12 cellular contexts compared by ENCODE assay signal in genomic region chr5:60698316-60698715, GRCh38. TPM values are rescaled to one million over a fixed set of nuclear protein-coding genes. Genes with fewer than 3 reads are reported as not detected.
DNase-seq lines count a peak whose midpoint lies in the region; ATAC-seq lines count a peak whose summit lies in the region.
"Had no signal": no experiment of that assay in that cellular context is flagged by ENCODE, and none has a peak within 500 bp of the region (broad histone marks: within the 10 kb centered on the region; RNA-seq: fewer than 3 reads in every experiment).

No MANE protein-coding gene starts in this region.

- no peak for ATAC-seq in CD4-positive, CD25-positive, alpha-beta regulatory T cell (ENCODE audit: low read depth in 2 of 2)
- ATAC-seq in GM21825 (IDR thresholded peaks at IDR 0.05; ENCODE audit: unreplicated experiment) (no peak), GM21515 (IDR thresholded peaks at IDR 0.05; ENCODE audit: unreplicated experiment) (no peak)
- ATAC-seq: sciatic nerve had no signal

- H3K27me3 Mint-ChIP-seq in CD4-positive, CD25-positive, alpha-beta regulatory T cell: peaks cover 26% of the 10 kb centered on the region
- no peaks in the 10 kb centered on the region for H3K27me3 Mint-ChIP-seq in activated CD4-positive, alpha-beta memory T cell treated with anti-CD3 and anti-CD28 coated beads for 36 hours

- H3K36me3 Mint-ChIP-seq in CD4-positive, CD25-positive, alpha-beta regulatory T cell: no peaks in the 10 kb centered on the region
- no peaks in the 10 kb centered on the region for H3K36me3 Mint-ChIP-seq in activated CD4-positive, alpha-beta memory T cell treated with anti-CD3 and anti-CD28 coated beads for 36 hours

- intact Hi-C loops in activated CD4-positive, alpha-beta memory T cell treated with anti-CD3 and anti-CD28 coated beads for 36 hours (cut with micrococcal nuclease): no loop called here

- H3K4me1 Mint-ChIP-seq in CD4-positive, CD25-positive, alpha-beta regulatory T cell: peaks cover 12 to 56% (median 23%) of the 10 kb centered on the region in 4 donors
- peaks cover 18% of the 10 kb centered on the region for H3K4me1 Mint-ChIP-seq in activated CD4-positive, alpha-beta memory T cell treated with anti-CD3 and anti-CD28 coated beads for 36 hours (ENCODE audit: low read depth)

- H3K27me3 ChIP-seq in CD4-positive, CD25-positive, alpha-beta regulatory T cell (ENCODE audit: control insufficient read depth, insufficient read depth, low read length): no peaks in the 10 kb centered on the region
- H3K27me3 ChIP-seq: esophagus muscularis mucosa, suprapubic skin had no signal

- DNase-seq in CD4-positive, CD25-positive, alpha-beta regulatory T cell: no peak
- no peak for DNase-seq in activated CD4-positive, alpha-beta memory T cell treated with anti-CD3 and anti-CD28 coated beads for 36 hours
- DNase-seq in kidney tubule cell (ENCODE audit: low spot score) (peak; percentile 41), NCI-H2107 (lab: John Stamatoyannopoulos, UW) (no peak), NCI-H1105 (lab: John Stamatoyannopoulos, UW) (no peak)
- DNase-seq: central memory CD4-positive, alpha-beta T cell had no signal

- peak overlapping the region; percentile 92 to 95 (median 94) for H3K4me3 Mint-ChIP-seq in CD4-positive, CD25-positive, alpha-beta regulatory T cell
- peak overlapping the region; percentile 43 for H3K4me3 Mint-ChIP-seq in activated CD4-positive, alpha-beta memory T cell treated with anti-CD3 and anti-CD28 coated beads for 36 hours

- POLR2A ChIA-PET in activated CD4-positive, alpha-beta memory T cell treated with anti-CD3 and anti-CD28 coated beads for 36 hours (lab: Charles Lee): no interaction called here

- CTCF ChIA-PET in activated CD4-positive, alpha-beta memory T cell treated with anti-CD3 and anti-CD28 coated beads for 36 hours (lab: Charles Lee): interaction anchor here (2.0 kb wide), 1 partner anchor 30 kb away, joined by 7 read pairs; no protein-coding TSS in a partner anchor

- peaks cover 19% of the 10 kb centered on the region for H3K4me1 ChIP-seq in CD4-positive, CD25-positive, alpha-beta regulatory T cell (ENCODE audit: control insufficient read depth, insufficient read depth, low read length, poor library complexity, severe bottlenecking)

- H3K9me3 Mint-ChIP-seq in CD4-positive, CD25-positive, alpha-beta regulatory T cell: peaks cover 0 to 2% (median 0%) of the 10 kb centered on the region in 7 donors
- H3K9me3 Mint-ChIP-seq in activated CD4-positive, alpha-beta memory T cell treated with anti-CD3 and anti-CD28 coated beads for 36 hours: no peaks in the 10 kb centered on the region

- H3K27ac ChIP-seq in CD4-positive, CD25-positive, alpha-beta regulatory T cell (ENCODE audit: insufficient read depth, low read length, poor library complexity, severe bottlenecking): no peak overlapping the region
- H3K27ac ChIP-seq: esophagus muscularis mucosa, suprapubic skin had no signal

- H3K27ac Mint-ChIP-seq in CD4-positive, CD25-positive, alpha-beta regulatory T cell: no peak overlapping the region
- H3K27ac Mint-ChIP-seq in activated CD4-positive, alpha-beta memory T cell treated with anti-CD3 and anti-CD28 coated beads for 36 hours: no peak overlapping the region

- no peaks in the 10 kb centered on the region for H3K36me3 ChIP-seq in CD4-positive, CD25-positive, alpha-beta regulatory T cell (ENCODE audit: control insufficient read depth, insufficient read depth, low read length)
- H3K36me3 ChIP-seq: esophagus muscularis mucosa, suprapubic skin had no signal

- no peak overlapping the region for H3K4me3 ChIP-seq in CD4-positive, CD25-positive, alpha-beta regulatory T cell (ENCODE audit: low read depth, low read length)
- peak overlapping the region; percentile 29; the same call in 1 of the 2 replicates for H3K4me3 ChIP-seq in GM08714 (ENCODE audit: low read length)

- H3K9me3 ChIP-seq in CD4-positive, CD25-positive, alpha-beta regulatory T cell (ENCODE audit: control insufficient read depth in 2 of 2, low read length in 2 of 2): no peaks in the 10 kb centered on the region
- H3K9me3 ChIP-seq: esophagus muscularis mucosa, suprapubic skin had no signal

RNA-seq across cellular contexts. Expression of gene DEPDC1B, which starts 1.6 kb away (rescaled TPM):
- 2.0 TPM for total RNA-seq in CD4-positive, CD25-positive, alpha-beta regulatory T cell
- polyA plus RNA-seq in CD4-positive, CD25-positive, alpha-beta regulatory T cell: 1 to 10 TPM in 3 of 4 donors, under 1 TPM in 1; 0.83 to 4.3 (median 1.8) TPM
- total RNA-seq in activated CD4-positive, alpha-beta memory T cell treated with anti-CD3 and anti-CD28 coated beads for 36 hours: 10 to 100 TPM; 33.2 to 33.6 TPM

Comparison
In these comparisons a context has a peak if more than half of its experiments do, and no peak if none do; other contexts are left out.
1. RNA of gene DEPDC1B, which starts 1.6 kb away (total RNA-seq): 33.2 to 33.6 TPM in activated CD4-positive, alpha-beta memory T cell treated with anti-CD3 and anti-CD28 coated beads for 36 hours; 2.0 TPM in CD4-positive, CD25-positive, alpha-beta regulatory T cell (single experiment); every median in the first group is over 10 times any median in the second.